ENCODE assay signal across 8 cellular contexts in the genomic region with DNA sequence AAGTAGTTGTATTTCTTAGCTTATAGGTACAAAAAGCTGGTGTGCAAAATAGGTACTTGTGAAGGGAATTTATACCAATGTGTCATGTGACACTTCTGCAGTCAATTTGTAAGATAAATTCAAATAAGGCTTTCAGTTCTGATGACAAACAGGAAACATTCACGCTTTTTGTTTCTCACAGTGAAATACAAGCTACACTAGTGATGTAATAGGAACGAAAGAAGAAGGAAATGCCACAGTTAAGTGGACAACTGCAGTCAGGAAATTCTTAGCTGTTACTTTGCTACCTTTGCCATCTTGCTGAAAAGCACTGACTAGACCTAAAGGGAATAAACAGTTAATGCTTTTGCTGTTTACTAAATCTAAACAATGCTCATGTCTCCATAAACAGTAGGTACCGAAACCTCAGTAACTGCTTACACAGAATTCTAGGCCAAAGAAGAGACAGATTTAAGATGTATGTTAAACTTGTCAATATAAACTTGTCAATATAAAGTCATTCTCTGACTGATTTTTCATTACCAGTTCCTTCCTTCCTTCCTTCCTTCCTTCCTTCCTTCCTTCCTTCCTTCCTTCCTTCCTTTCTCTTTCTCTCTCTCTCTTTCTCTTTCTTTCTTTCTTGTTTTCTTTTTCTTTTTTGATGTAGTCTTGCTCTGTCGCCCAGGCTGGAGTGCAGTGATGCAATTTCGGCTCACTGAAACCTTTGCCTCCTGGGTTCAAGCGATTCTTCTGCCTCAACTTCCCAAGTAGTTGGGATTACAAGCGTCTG. TPM values are rescaled to one million over a fixed set of nuclear protein-coding genes. Genes with fewer than 3 reads are reported as not detected.
DNase-seq lines count a peak whose midpoint lies in the region; ATAC-seq and TF ChIP-seq lines count a peak whose summit lies in the region.

No MANE protein-coding gene starts in this region.

- DNase-seq in CD4-positive, CD25-positive, alpha-beta regulatory T cell = peak in 2 of 3 donors; percentile 48 to 69
- DNase-seq in activated naive CD8-positive, alpha-beta T cell treated with anti-CD3 and anti-CD28 coated beads, Interleukin-2, amount 10 ng/mL, durations not matched to agents 7 days and 5 days = no peak
- no peak for DNase-seq in upper lobe of right lung
- DNase-seq in superior temporal gyrus (ENCODE audit: extremely low spot score) = no peak
- no peak for DNase-seq in transverse colon
- no peak for DNase-seq in right atrium auricular region (ENCODE audit: low spot score)

- peaks cover 0 to 2% (median 0%) of the 10 kb centered on the region in 7 donors for H3K9me3 Mint-ChIP-seq in CD4-positive, CD25-positive, alpha-beta regulatory T cell
- H3K9me3 Mint-ChIP-seq in activated naive CD8-positive, alpha-beta T cell treated with anti-CD3 and anti-CD28 coated beads, Interleukin-2, amount 10 ng/mL, durations not matched to agents 7 days and 5 days = no peaks in the 10 kb centered on the region

- no peaks in the 10 kb centered on the region for H3K36me3 ChIP-seq in CD4-positive, CD25-positive, alpha-beta regulatory T cell (ENCODE audit: control insufficient read depth, insufficient read depth, low read length)
- H3K36me3 ChIP-seq in upper lobe of right lung (no peaks in the 10 kb centered on the region), transverse colon (no peaks in the 10 kb centered on the region), right atrium auricular region (peaks cover 4% of the 10 kb centered on the region)

- H3K27ac ChIP-seq in CD4-positive, CD25-positive, alpha-beta regulatory T cell (ENCODE audit: insufficient read depth, low read length, poor library complexity, severe bottlenecking) = peak overlapping the region; percentile 57
- H3K27ac ChIP-seq in upper lobe of right lung (no peak overlapping the region), transverse colon (no peak overlapping the region), right atrium auricular region (no peak overlapping the region)

- peaks cover 11% of the 10 kb centered on the region for H3K4me1 ChIP-seq in CD4-positive, CD25-positive, alpha-beta regulatory T cell (ENCODE audit: control insufficient read depth, insufficient read depth, low read length, poor library complexity, severe bottlenecking)
- peaks cover 13% of the 10 kb centered on the region for H3K4me1 ChIP-seq in upper lobe of right lung
- H3K4me1 ChIP-seq in transverse colon = no peaks in the 10 kb centered on the region
- H3K4me1 ChIP-seq in right atrium auricular region = peaks cover 0 to 23% of the 10 kb centered on the region in 2 donors

- H3K9me3 ChIP-seq in CD4-positive, CD25-positive, alpha-beta regulatory T cell (ENCODE audit: control insufficient read depth in 2 of 2, low read length in 2 of 2) = no peaks in the 10 kb centered on the region
- H3K9me3 ChIP-seq in upper lobe of right lung = no peaks in the 10 kb centered on the region
- no peaks in the 10 kb centered on the region for H3K9me3 ChIP-seq in transverse colon
- H3K9me3 ChIP-seq in right atrium auricular region = no peaks in the 10 kb centered on the region

- H3K4me3 Mint-ChIP-seq in CD4-positive, CD25-positive, alpha-beta regulatory T cell = peak overlapping the region; percentile 29 to 84 (median 49)
- H3K4me3 Mint-ChIP-seq in activated naive CD8-positive, alpha-beta T cell treated with anti-CD3 and anti-CD28 coated beads, Interleukin-2, amount 10 ng/mL, durations not matched to agents 7 days and 5 days = no peak overlapping the region

- H3K4me1 Mint-ChIP-seq in CD4-positive, CD25-positive, alpha-beta regulatory T cell = peaks cover 26 to 55% (median 44%) of the 10 kb centered on the region in 4 donors
- H3K4me1 Mint-ChIP-seq in activated naive CD8-positive, alpha-beta T cell treated with anti-CD3 and anti-CD28 coated beads, Interleukin-2, amount 10 ng/mL, durations not matched to agents 7 days and 5 days = peaks cover 14% of the 10 kb centered on the region

- TF ChIP-seq EP300 in transverse colon (IDR thresholded peaks at IDR 0.05; ENCODE audit: low read depth) = no peak

- intact Hi-C loops in upper lobe of right lung (cut with DNase I) (no loop called here), transverse colon (cut with DNase I; ENCODE audit: low total_unique reads) (no loop called here)

- POLR2A ChIA-PET in activated naive CD8-positive, alpha-beta T cell treated with anti-CD3 and anti-CD28 coated beads, Interleukin-2, amount 10 ng/mL, durations not matched to agents 7 days and 5 days (lab: Charles Lee) = interaction anchor here (0.6 to 1.0 kb wide), 2 partner anchors 10 to 1868 kb away, joined by 5 read pairs; a partner anchor contains a TSS

- TF ChIP-seq POLR2A in transverse colon (IDR thresholded peaks at IDR 0.05) = no peak

- H3K36me3 Mint-ChIP-seq in CD4-positive, CD25-positive, alpha-beta regulatory T cell = peaks cover 11% of the 10 kb centered on the region
- H3K36me3 Mint-ChIP-seq in activated naive CD8-positive, alpha-beta T cell treated with anti-CD3 and anti-CD28 coated beads, Interleukin-2, amount 10 ng/mL, durations not matched to agents 7 days and 5 days = peaks cover 6% of the 10 kb centered on the region

- in situ Hi-C loops in transverse colon (cut with MboI; ENCODE audit: low pct_ligation_motif_present in 1 of 4, low pct_unique_long_range_greater_than_20kb in 1 of 4, low sequenced_read_pairs in 3 of 4) = no loop called here

- H3K27me3 ChIP-seq in CD4-positive, CD25-positive, alpha-beta regulatory T cell (ENCODE audit: control insufficient read depth, insufficient read depth, low read length) = no peaks in the 10 kb centered on the region
- no peaks in the 10 kb centered on the region for H3K27me3 ChIP-seq in upper lobe of right lung
- no peaks in the 10 kb centered on the region for H3K27me3 ChIP-seq in transverse colon
- no peaks in the 10 kb centered on the region for H3K27me3 ChIP-seq in right atrium auricular region

- ATAC-seq in CD4-positive, CD25-positive, alpha-beta regulatory T cell (ENCODE audit: low read depth in 2 of 2) = peak; percentile 56 to 60
- peak; percentile 95 for ATAC-seq in GM19351 (IDR thresholded peaks at IDR 0.05; ENCODE audit: unreplicated experiment)
- ATAC-seq in HG03159 (IDR thresholded peaks at IDR 0.05; ENCODE audit: unreplicated experiment) = peak; percentile 92
- peak; percentile 76 for ATAC-seq in activated naive CD8-positive, alpha-beta T cell treated with anti-CD3 and anti-CD28 coated beads, Interleukin-2, amount 10 ng/mL, durations not matched to agents 7 days and 5 days (ENCODE audit: low read depth)
- peak; percentile 47 for ATAC-seq in upper lobe of right lung

- H3K4me3 ChIP-seq in CD4-positive, CD25-positive, alpha-beta regulatory T cell (ENCODE audit: low read depth, low read length) = peak overlapping the region; percentile 47
- H3K4me3 ChIP-seq in upper lobe of right lung = no peak overlapping the region
- H3K4me3 ChIP-seq in transverse colon = no peak overlapping the region
- H3K4me3 ChIP-seq in right atrium auricular region = no peak overlapping the region

- no peak for TF ChIP-seq CTCF in upper lobe of right lung (IDR thresholded peaks at IDR 0.05)
- no peak for TF ChIP-seq CTCF in transverse colon (IDR thresholded peaks at IDR 0.05)
- no peak for TF ChIP-seq CTCF in right atrium auricular region (IDR thresholded peaks at IDR 0.05)

- H3K27me3 Mint-ChIP-seq in CD4-positive, CD25-positive, alpha-beta regulatory T cell = no peaks in the 10 kb centered on the region
- no peaks in the 10 kb centered on the region for H3K27me3 Mint-ChIP-seq in activated naive CD8-positive, alpha-beta T cell treated with anti-CD3 and anti-CD28 coated beads, Interleukin-2, amount 10 ng/mL, durations not matched to agents 7 days and 5 days

- peak overlapping the region; percentile 87 to 94 (median 91) for H3K27ac Mint-ChIP-seq in CD4-positive, CD25-positive, alpha-beta regulatory T cell
- peak overlapping the region; percentile 75 for H3K27ac Mint-ChIP-seq in activated naive CD8-positive, alpha-beta T cell treated with anti-CD3 and anti-CD28 coated beads, Interleukin-2, amount 10 ng/mL, durations not matched to agents 7 days and 5 days

- WGBS in transverse colon (ENCODE audit: low coverage in 1 of 2), 2 donors = 66 to 69% methylated on average over 7 of the region's 7 CpGs

RNA-seq across cellular contexts. Expression of a gene that starts 10.1 kb away (rescaled TPM):
- total RNA-seq in CD4-positive, CD25-positive, alpha-beta regulatory T cell = 86.8 TPM
- 10 to 100 TPM in 2 of 4 donors, 1 to 10 TPM in 2; 7.9 to 19.7 (median 12.5) TPM for polyA plus RNA-seq in CD4-positive, CD25-positive, alpha-beta regulatory T cell
- 10 to 100 TPM; 20.1 to 21.0 TPM for total RNA-seq in activated naive CD8-positive, alpha-beta T cell treated with anti-CD3 and anti-CD28 coated beads, Interleukin-2, amount 10 ng/mL, durations not matched to agents 7 days and 5 days
- total RNA-seq in upper lobe of right lung (29.4 TPM), transverse colon (10 to 100 TPM; 12.3 to 18.0 (median 16.9) TPM), right atrium auricular region (10 to 100 TPM in 1 of 2 donors, 1 to 10 TPM in 1; 9.1 to 27.1 TPM)

Comparison
In these comparisons a context has a peak if more than half of its experiments do, and no peak if none do; other contexts are left out.
1. DNase-seq: peak in CD4-positive, CD25-positive, alpha-beta regulatory T cell (2 of 3); none in activated naive CD8-positive, alpha-beta T cell treated with anti-CD3 and anti-CD28 coated beads, Interleukin-2, amount 10 ng/mL, durations not matched to agents 7 days and 5 days (single experiment), upper lobe of right lung (single experiment), superior temporal gyrus (single experiment), transverse colon (single experiment) and right atrium auricular region (single experiment).
2. Peak in every context shown above with its lines, with median percentiles within 50 percentile points of each other: ATAC-seq.